ENCODE assay signal across 12 cellular contexts in the genomic region with DNA sequence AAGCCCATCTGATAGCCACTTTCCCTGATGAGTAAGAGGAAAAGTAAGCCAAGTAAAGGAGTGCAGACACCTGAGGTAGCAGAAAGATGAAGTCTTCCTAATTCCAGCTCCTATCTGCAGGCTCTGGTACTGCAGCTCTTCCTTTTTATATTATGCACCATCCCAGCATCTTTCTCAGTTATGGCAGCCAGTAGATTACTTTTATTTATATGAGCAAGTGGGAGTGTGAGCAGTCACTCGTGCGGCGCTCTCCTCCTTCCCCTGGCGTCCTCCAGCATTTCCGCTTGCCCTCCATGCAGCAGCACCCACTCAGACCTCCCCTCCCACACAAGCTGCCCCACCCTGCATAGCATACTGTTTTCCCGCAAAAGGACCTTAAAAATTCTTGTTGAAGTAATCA.
DNase-seq lines count a peak whose midpoint lies in the region; ATAC-seq and TF ChIP-seq lines count a peak whose summit lies in the region.
"Had no signal": no experiment of that assay in that cellular context is flagged by ENCODE, and none has a peak within 500 bp of the region (broad histone marks: within the 10 kb centered on the region; RNA-seq: fewer than 3 reads in every experiment).

No MANE protein-coding gene starts in this region.

- H3K27ac Mint-ChIP-seq in T-helper 17 cell: no peak overlapping the region

- peak; percentile 45 for TF ChIP-seq CTCF in AG04450 (IDR thresholded peaks at IDR 0.05; ENCODE audit: low read depth, low read length)

- H3K36me3 ChIP-seq in H7 (replicated peaks; ENCODE audit: control insufficient read depth, insufficient read depth, low read length): no peaks in the 10 kb centered on the region
- H3K36me3 ChIP-seq: esophagus muscularis mucosa, uterus had no signal

- H3K9me3 ChIP-seq in AG04450 (ENCODE audit: control insufficient read depth, insufficient read depth, low read length) (no peaks in the 10 kb centered on the region; the same call in 1 of the 2 replicates), T-helper 17 cell (ENCODE audit: control insufficient read depth, low read length, poor library complexity, severe bottlenecking) (peaks cover 5% of the 10 kb centered on the region)
- H3K9me3 ChIP-seq: esophagus muscularis mucosa, uterus had no signal

- H3K27me3 Mint-ChIP-seq in T-helper 17 cell: no peaks in the 10 kb centered on the region

- POLR2A ChIA-PET in AG04450 (lab: Yijun Ruan, JAX): no interaction called here

- H3K36me3 Mint-ChIP-seq in T-helper 17 cell (ENCODE audit: low read depth): no peaks in the 10 kb centered on the region

- H3K4me3 Mint-ChIP-seq in T-helper 17 cell: peak overlapping the region; percentile 1

- CTCF ChIA-PET in AG04450 (lab: Charles Lee): interaction anchor here (0.6 to 1.9 kb wide), 3 partner anchors 9 to 18 kb away, joined by 3 to 5 read pairs (median 3); no protein-coding TSS in a partner anchor

- ATAC-seq in T-helper 17 cell (no peak), GM21619 (IDR thresholded peaks at IDR 0.05; ENCODE audit: unreplicated experiment) (no peak), GM21390 (IDR thresholded peaks at IDR 0.05; ENCODE audit: unreplicated experiment) (no peak)
- ATAC-seq: left ventricle myocardium superior had no signal

- DNase-seq in AG04450 (ENCODE audit: low read depth, low spot score): no peak
- DNase-seq in H7: peak; percentile 42
- no peak for DNase-seq in T-helper 17 cell
- peak; percentile 20 for DNase-seq in iPS-NIHi11 (ENCODE audit: low spot score)
- DNase-seq in cerebellum (ENCODE audit: low spot score): no peak
- DNase-seq in stimulated activated CD4-positive, alpha-beta T cell treated with anti-CD3 and anti-CD28 coated beads, Interleukin-2, amount 100 ng/mL, for 24 hours: no peak
- DNase-seq: left ventricle myocardium superior, NCI-H446 treated with DMSO at 0.1 percent for 48 hours, uterus had no signal

- H3K27me3 ChIP-seq in AG04450 (ENCODE audit: control insufficient read depth, insufficient read depth, low read length) (no peaks in the 10 kb centered on the region), H7 (ENCODE audit: control insufficient read depth, insufficient read depth, low read length) (no peaks in the 10 kb centered on the region)
- H3K27me3 ChIP-seq: esophagus muscularis mucosa, uterus had no signal

- H3K27ac ChIP-seq in AG04450 (ENCODE audit: low read depth, low read length): no peak overlapping the region
- H3K27ac ChIP-seq: esophagus muscularis mucosa, uterus had no signal

- H3K4me3 ChIP-seq in AG04450 (ENCODE audit: low read depth, low read length) (no peak overlapping the region), H7 (ENCODE audit: insufficient read depth, low read depth, low read length) (no peak overlapping the region)
- H3K4me3 ChIP-seq: esophagus muscularis mucosa, uterus had no signal

- peaks cover 22% of the 10 kb centered on the region for H3K4me1 Mint-ChIP-seq in T-helper 17 cell

Comparison
In these comparisons a context has a peak if more than half of its experiments do, and no peak if none do; other contexts are left out.
1. DNase-seq: peak in H7 (single experiment) and iPS-NIHi11 (single experiment); none in AG04450 (single experiment), T-helper 17 cell (0 of 3), cerebellum (single experiment) and stimulated activated CD4-positive, alpha-beta T cell treated with anti-CD3 and anti-CD28 coated beads, Interleukin-2, amount 100 ng/mL, for 24 hours (0 of 2).